Comparison of ENCODE assay signal across 16 cellular contexts in the genomic region with DNA sequence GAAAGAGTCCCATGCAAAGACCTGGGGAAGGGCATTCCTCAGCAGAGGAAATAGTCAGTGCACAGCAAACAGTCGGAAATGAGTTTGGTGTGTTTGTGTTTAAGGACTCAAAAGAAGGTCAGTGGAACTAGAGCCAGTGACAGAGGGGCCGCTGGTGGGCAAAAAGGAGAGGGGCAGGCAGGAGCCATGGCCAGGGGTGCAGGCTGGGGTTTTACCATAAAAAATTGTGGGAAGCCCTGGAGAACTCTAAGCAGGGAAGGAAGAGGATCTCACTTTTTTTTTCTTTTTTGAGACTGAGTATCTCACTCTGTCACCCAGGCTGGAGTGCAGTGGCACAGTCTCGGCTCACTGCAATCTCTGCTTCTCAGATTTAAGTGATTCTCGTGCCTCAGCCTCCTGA.
"Had no signal": no experiment of that assay in that cellular context is flagged by ENCODE, and none has a peak within 500 bp of the region (broad histone marks: within the 10 kb centered on the region; RNA-seq: fewer than 3 reads in every experiment).

No MANE protein-coding gene starts in this region.

- H3K27ac ChIP-seq: neutrophil, WERI-Rb-1 had no signal

- H3K27me3 ChIP-seq: body of pancreas, pancreas, tibial artery had no signal

- H3K4me2 ChIP-seq: smooth muscle cell had no signal

- H3K36me3 ChIP-seq: neutrophil, pancreas, tibial artery, WERI-Rb-1 had no signal

- FAIRE-seq: pancreas had no signal

- H3K9me3 Mint-ChIP-seq: activated naive CD4-positive, alpha-beta T cell treated with anti-CD3 and anti-CD28 coated beads, Interleukin-2, amount 50 U/mL, for 24 hours; mesothelial cell of epicardium; naive thymus-derived CD8-positive, alpha-beta T cell had no signal

- H3K27ac Mint-ChIP-seq: activated naive CD4-positive, alpha-beta T cell treated with anti-CD3 and anti-CD28 coated beads, Interleukin-2, amount 50 U/mL, for 24 hours; mesothelial cell of epicardium had no signal

- H3K36me3 Mint-ChIP-seq: activated naive CD4-positive, alpha-beta T cell treated with anti-CD3 and anti-CD28 coated beads, Interleukin-2, amount 50 U/mL, for 24 hours; mesothelial cell of epicardium; naive thymus-derived CD8-positive, alpha-beta T cell had no signal

- H3K4me3 Mint-ChIP-seq: activated naive CD4-positive, alpha-beta T cell treated with anti-CD3 and anti-CD28 coated beads, Interleukin-2, amount 50 U/mL, for 24 hours; mesothelial cell of epicardium; naive thymus-derived CD8-positive, alpha-beta T cell had no signal

- DNase-seq: activated gamma-delta T cell treated with Interleukin-2 at 50 U/mL for 16 hours; activated T-cell treated with anti-CD3 and anti-CD28 coated beads, Interleukin-2, amount 50 U/mL, for 1 hour; effector CD4-positive, alpha-beta T cell; kidney glomerular epithelial cell; naive thymus-derived CD8-positive, alpha-beta T cell; stimulated activated CD4-positive, alpha-beta T cell treated with anti-CD3 and anti-CD28 coated beads, Interleukin-15, amount 100 ng/mL, for 24 hours; stimulated activated CD4-positive, alpha-beta T cell treated with anti-CD3 and anti-CD28 coated beads, Interleukin-4, amount 100 ng/mL, for 1 hour; stimulated activated naive CD4-positive, alpha-beta T cell treated with Interleukin-2 at 50 U/mL for 16 hours; WERI-Rb-1 had no signal

- H3K4me3 ChIP-seq: body of pancreas, pancreas, smooth muscle cell, tibial artery had no signal

- H3K4me1 Mint-ChIP-seq: activated naive CD4-positive, alpha-beta T cell treated with anti-CD3 and anti-CD28 coated beads, Interleukin-2, amount 50 U/mL, for 24 hours had no signal

- H3K9me3 ChIP-seq: body of pancreas, neutrophil, pancreas, tibial artery had no signal
